30 cellular contexts compared by ENCODE assay signal in genomic region chr17:9935408-9935807, GRCh38. TPM values are rescaled to one million over a fixed set of nuclear protein-coding genes. Genes with fewer than 3 reads are reported as not detected.
DNase-seq lines count a peak whose midpoint lies in the region; ATAC-seq, FAIRE-seq and TF ChIP-seq lines count a peak whose summit lies in the region.
"Had no signal": no experiment of that assay in that cellular context is flagged by ENCODE, and none has a peak within 500 bp of the region (broad histone marks: within the 10 kb centered on the region; RNA-seq: fewer than 3 reads in every experiment).

No MANE protein-coding gene starts in this region.

- WGBS in neuronal stem cell (ENCODE audit: extremely low coverage in 2 of 2, insufficient read length in 2 of 2, insufficient replicate concordance in 1 of 2), 2 donors = no CpG with 5 or more reads among the region's 6 CpGs
- 77 to 82% methylated on average over 6 of the region's 6 CpGs for WGBS in sigmoid colon, 2 donors
- WGBS in pancreas, 2 donors = 68 to 78% methylated on average over 6 of the region's 6 CpGs
- WGBS in right lobe of liver (ENCODE audit: insufficient coverage, low coverage, low lambda C conversion rate, missing lambda C conversion rate) = 60% methylated on average over 3 of the region's 6 CpGs

- TF ChIP-seq CTCF in sigmoid colon (IDR thresholded peaks at IDR 0.05) = no peak
- no peak for TF ChIP-seq CTCF in pancreas (IDR thresholded peaks at IDR 0.05)
- no peak for TF ChIP-seq CTCF in right lobe of liver (IDR thresholded peaks at IDR 0.05)

- no peak overlapping the region for H3K4ac ChIP-seq in neuronal stem cell (ENCODE audit: low read length)

- no peak overlapping the region for H2BK12ac ChIP-seq in neuronal stem cell (ENCODE audit: low read length)

- DNase-seq in Right ventricle myocardium inferior (ENCODE audit: missing footprints) = no peak
- no peak for DNase-seq in cardiac septum (ENCODE audit: low spot score)
- DNase-seq in left cardiac atrium = peak; percentile 64
- no peak for DNase-seq in neuronal stem cell (ENCODE audit: low spot score)
- DNase-seq in sigmoid colon = no peak
- DNase-seq in pancreas = no peak
- DNase-seq in right lobe of liver = no peak
- DNase-seq: activated CD4-positive, alpha-beta T cell treated with anti-CD3 and anti-CD28 coated beads for 36 hours; Calu3; HFFc6; mesendoderm; natural killer cell; NCI-H1694; NCI-H2227 treated with DMSO at 0.1 percent for 48 hours; NCI-H82; SHP77 treated with DMSO at 0.1 percent for 48 hours; spleen; stimulated activated CD4-positive, alpha-beta T cell treated with anti-CD3 and anti-CD28 coated beads, Interleukin-4, amount 100 ng/mL, for 4 hours had no signal

- H3K14ac ChIP-seq in neuronal stem cell (ENCODE audit: low read length) = peak overlapping the region; percentile 32

- FAIRE-seq in pancreas (lab: Jason Lieb, UNC) = no peak
- FAIRE-seq: islet of Langerhans, urothelium cell line had no signal

- intact Hi-C loops in Right ventricle myocardium inferior (cut with DNase I) = no loop called here
- intact Hi-C loops in cardiac septum (cut with DNase I) = no loop called here
- intact Hi-C loops in left cardiac atrium (cut with DNase I) = no loop called here
- intact Hi-C loops in sigmoid colon (cut with DNase I) = no loop called here
- intact Hi-C loops in pancreas (cut with DNase I) = no loop called here
- intact Hi-C loops in right lobe of liver (cut with DNase I) = no loop called here

- TF ChIP-seq POLR2A in sigmoid colon (IDR thresholded peaks at IDR 0.05) = no peak
- TF ChIP-seq POLR2A in right lobe of liver (IDR thresholded peaks at IDR 0.05) = no peak

- no peak overlapping the region for H3K9ac ChIP-seq in neuronal stem cell (ENCODE audit: low read depth, low read length, poor library complexity)
- H3K9ac ChIP-seq: BLaER1 treated with 17β-estradiol and CSF1 and Interleukin-3, amounts not matched to agents 10 nM and 100 nM had no signal

- no peak overlapping the region for H3K4me2 ChIP-seq in neuronal stem cell (ENCODE audit: insufficient read depth, low read length, poor library complexity, severe bottlenecking)

- no peak overlapping the region for H2BK5ac ChIP-seq in neuronal stem cell (ENCODE audit: low read length)

- no peak for TF ChIP-seq EP300 in sigmoid colon (IDR thresholded peaks at IDR 0.05)

- no peak overlapping the region for H3K23ac ChIP-seq in neuronal stem cell (ENCODE audit: low read depth, low read length, poor library complexity)

- H3K27me3 ChIP-seq in neuronal stem cell (ENCODE audit: control insufficient read depth in 3 of 3, insufficient read depth in 3 of 3, low read depth in 1 of 3, low read length in 3 of 3) = no peaks in the 10 kb centered on the region
- no peaks in the 10 kb centered on the region for H3K27me3 ChIP-seq in sigmoid colon
- no peaks in the 10 kb centered on the region for H3K27me3 ChIP-seq in pancreas
- H3K27me3 ChIP-seq in right lobe of liver = no peaks in the 10 kb centered on the region
- H3K27me3 ChIP-seq: BLaER1 treated with 17β-estradiol and CSF1 and Interleukin-3, amounts not matched to agents 10 nM and 100 nM; body of pancreas; spleen had no signal

- H4K91ac ChIP-seq in neuronal stem cell (ENCODE audit: low read depth, low read length, poor library complexity) = no peak overlapping the region

- no peak overlapping the region for H2AFZ ChIP-seq in neuronal stem cell (ENCODE audit: low read length)

- no peaks in the 10 kb centered on the region for H3K79me1 ChIP-seq in neuronal stem cell (ENCODE audit: low read depth, low read length)

- H3K4me3 ChIP-seq in neuronal stem cell (ENCODE audit: low read length in 2 of 2) (no peak overlapping the region), sigmoid colon (no peak overlapping the region), pancreas (no peak overlapping the region), right lobe of liver (no peak overlapping the region)
- H3K4me3 ChIP-seq: BLaER1 treated with 17β-estradiol and CSF1 and Interleukin-3, amounts not matched to agents 10 nM and 100 nM; body of pancreas; coronary artery; spleen had no signal

- H2BK15ac ChIP-seq in neuronal stem cell (ENCODE audit: low read length) = no peak overlapping the region

- peaks cover 0 to 7% of the 10 kb centered on the region in 2 donors for H3K4me1 ChIP-seq in neuronal stem cell (ENCODE audit: control insufficient read depth in 2 of 2, insufficient read depth in 1 of 2, low read depth in 1 of 2, low read length in 2 of 2)
- peaks cover 0 to 9% (median 8%) of the 10 kb centered on the region in 4 donors for H3K4me1 ChIP-seq in sigmoid colon
- no peaks in the 10 kb centered on the region for H3K4me1 ChIP-seq in pancreas
- H3K4me1 ChIP-seq in right lobe of liver = no peaks in the 10 kb centered on the region
- H3K4me1 ChIP-seq: body of pancreas had no signal

- H4K8ac ChIP-seq in neuronal stem cell (ENCODE audit: low read depth, low read length) = no peak overlapping the region

- no peak overlapping the region for H3K18ac ChIP-seq in neuronal stem cell (ENCODE audit: low read length)

- H3K9me3 ChIP-seq in neuronal stem cell (replicated peaks in 1 of 2; ENCODE audit: control insufficient read depth in 2 of 2, insufficient read depth in 1 of 2, low read depth in 1 of 2, low read length in 2 of 2) = no peaks in the 10 kb centered on the region
- peaks cover 0 to 5% (median 0%) of the 10 kb centered on the region in 4 donors for H3K9me3 ChIP-seq in sigmoid colon
- H3K9me3 ChIP-seq in pancreas = no peaks in the 10 kb centered on the region
- no peaks in the 10 kb centered on the region for H3K9me3 ChIP-seq in right lobe of liver

- H3K27ac ChIP-seq in neuronal stem cell (replicated peaks; ENCODE audit: low read length) = no peak overlapping the region
- no peak overlapping the region for H3K27ac ChIP-seq in sigmoid colon
- no peak overlapping the region for H3K27ac ChIP-seq in pancreas
- no peak overlapping the region for H3K27ac ChIP-seq in right lobe of liver
- H3K27ac ChIP-seq: body of pancreas had no signal

- peak; percentile 75 for ATAC-seq in Right ventricle myocardium inferior
- ATAC-seq in left cardiac atrium = peak; percentile 34 to 79
- ATAC-seq in GM19467 (IDR thresholded peaks at IDR 0.05; ENCODE audit: unreplicated experiment) = no peak
- no peak for ATAC-seq in pancreas
- ATAC-seq in right lobe of liver = no peak
- ATAC-seq: activated CD4-positive, alpha-beta T cell treated with anti-CD3 and anti-CD28 coated beads for 36 hours; activated naive CD4-positive, alpha-beta T cell treated with anti-CD3 and anti-CD28 coated beads, Interleukin-2, amount 50 U/mL, for 72 hours; body of pancreas; natural killer cell had no signal

- H2AK5ac ChIP-seq in neuronal stem cell (ENCODE audit: low read depth, low read length) = no peak overlapping the region

- no peak overlapping the region for H2BK120ac ChIP-seq in neuronal stem cell (ENCODE audit: low read depth, low read length)

- H3K36me3 ChIP-seq in neuronal stem cell (replicated peaks in 1 of 2; ENCODE audit: control insufficient read depth in 2 of 2, insufficient read depth in 2 of 2, low read length in 2 of 2) = peaks cover 0 to 2% of the 10 kb centered on the region in 2 donors
- H3K36me3 ChIP-seq in sigmoid colon = peaks cover 0 to 17% (median 0%) of the 10 kb centered on the region in 4 donors
- H3K36me3 ChIP-seq in pancreas = no peaks in the 10 kb centered on the region
- H3K36me3 ChIP-seq in right lobe of liver = no peaks in the 10 kb centered on the region

RNA-seq across cellular contexts. Expression of gene RCVRN, which starts 30.3 kb away (rescaled TPM):
- total RNA-seq in Right ventricle myocardium inferior (not detected), cardiac septum (0.70 TPM), left cardiac atrium (under 1 TPM in 1 of 2 donors, not detected in 1; 0.47 TPM), sigmoid colon (1 to 10 TPM in 1 of 4 donors, under 1 TPM in 3; 0.27 to 1.2 (median 0.46) TPM), pancreas (not detected), right lobe of liver (not detected)
- 0.10 TPM for polyA plus RNA-seq in neuronal stem cell (2013, experiment 1 of 2)
- polyA plus RNA-seq in neuronal stem cell (2013, experiment 2 of 2) = 0.10 TPM
- polyA plus RNA-seq in sigmoid colon (under 1 TPM in 1 of 3 donors, not detected in 2; 0.07 TPM), pancreas (under 1 TPM; 0.26 to 0.30 TPM)
- total RNA-seq: A172; activated CD4-positive, alpha-beta T cell treated with anti-CD3 and anti-CD28 coated beads for 36 hours; activated naive CD4-positive, alpha-beta T cell treated with anti-CD3 and anti-CD28 coated beads, Interleukin-2, amount 50 U/mL, for 72 hours; activated T-helper 1 cell treated with anti-CD3 and anti-CD28 coated beads, Interleukin-12 subunit alpha, Interleukin-12 subunit beta, Interleukin-2, Interleukin-4 antibody, amounts not matched to agents 30 ng/mL and 10 ng/mL and 1 ng/mL, durations not matched to agents 14 hours and 24 hours and 36 hours; body of pancreas; Calu3; HFFc6; M059J; OCI-LY7 had no signal
- polyA plus RNA-seq: IgD-negative memory B cell had no signal

Comparison
In these comparisons a context has a peak if more than half of its experiments do, and no peak if none do; other contexts are left out.
1. ATAC-seq: peak in Right ventricle myocardium inferior (single experiment) and left cardiac atrium (2 of 2); none in GM19467 (single experiment), pancreas (0 of 4) and right lobe of liver (0 of 4).